16 cellular contexts compared by ENCODE assay signal in the genomic region with DNA sequence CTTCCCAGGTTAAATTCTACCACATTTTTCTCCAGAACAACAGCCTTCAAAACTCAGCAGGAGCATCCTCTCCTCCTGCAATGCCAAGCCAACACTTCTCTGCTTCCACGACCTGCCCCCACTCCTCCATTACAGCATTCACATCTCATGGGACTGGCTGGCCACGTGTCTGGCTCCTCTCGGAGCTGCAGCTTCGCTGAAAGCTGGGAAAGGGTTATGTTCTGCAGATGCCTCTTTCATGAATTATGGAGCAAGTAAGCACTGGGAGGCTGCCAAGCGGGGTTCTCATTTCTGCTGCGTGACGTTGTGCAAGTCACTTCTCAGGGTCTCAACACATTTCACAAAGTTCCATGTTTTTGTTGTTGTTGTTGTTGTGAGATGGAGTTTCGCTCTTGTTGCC.
"Had no signal": no experiment of that assay in that cellular context is flagged by ENCODE, and none has a peak within 500 bp of the region (broad histone marks: within the 10 kb centered on the region; RNA-seq: fewer than 3 reads in every experiment).

No MANE protein-coding gene starts in this region.

- H3K27ac Mint-ChIP-seq: activated CD4-positive, alpha-beta memory T cell treated with anti-CD3 and anti-CD28 coated beads for 36 hours; activated naive CD8-positive, alpha-beta T cell had no signal

- H3K4me3 ChIP-seq: ascending aorta, cardiac muscle cell, lower lobe of right lung, right lobe of liver, upper lobe of left lung had no signal

- DNase-seq: activated CD4-positive, alpha-beta memory T cell treated with anti-CD3 and anti-CD28 coated beads for 36 hours; activated gamma-delta T cell; activated T-cell treated with anti-CD3 and anti-CD28 coated beads, Interleukin-2, amount 50 U/mL, for 4 hours; hippocampal formation; left cardiac atrium; lower lobe of right lung; naive thymus-derived CD8-positive, alpha-beta T cell; right lobe of liver; stimulated activated CD4-positive, alpha-beta T cell treated with anti-CD3 and anti-CD28 coated beads, Interleukin-2, amount 100 ng/mL, for 24 hours; stimulated activated naive CD4-positive, alpha-beta T cell treated with Interleukin-2 at 50 U/mL for 16 hours; T-helper 9 cell; upper lobe of left lung had no signal

- ATAC-seq: activated T-cell treated with anti-CD3 and anti-CD28 coated beads, Interleukin-2, amount 50 U/mL, for 4 hours; esophagus mucosa; lower lobe of right lung; naive thymus-derived CD8-positive, alpha-beta T cell; right lobe of liver had no signal

- H3K36me3 Mint-ChIP-seq: activated CD4-positive, alpha-beta memory T cell treated with anti-CD3 and anti-CD28 coated beads for 36 hours; naive thymus-derived CD8-positive, alpha-beta T cell had no signal

- H3K27me3 Mint-ChIP-seq: activated CD4-positive, alpha-beta memory T cell treated with anti-CD3 and anti-CD28 coated beads for 36 hours had no signal

- H3K4me3 Mint-ChIP-seq: activated CD4-positive, alpha-beta memory T cell treated with anti-CD3 and anti-CD28 coated beads for 36 hours; activated naive CD8-positive, alpha-beta T cell; activated T-cell treated with anti-CD3 and anti-CD28 coated beads, Interleukin-2, amount 50 U/mL, for 4 hours; naive thymus-derived CD8-positive, alpha-beta T cell had no signal

- H3K9me3 Mint-ChIP-seq: activated CD4-positive, alpha-beta memory T cell treated with anti-CD3 and anti-CD28 coated beads for 36 hours; activated T-cell treated with anti-CD3 and anti-CD28 coated beads, Interleukin-2, amount 50 U/mL, for 4 hours; naive thymus-derived CD8-positive, alpha-beta T cell had no signal
